In the genomic region with DNA sequence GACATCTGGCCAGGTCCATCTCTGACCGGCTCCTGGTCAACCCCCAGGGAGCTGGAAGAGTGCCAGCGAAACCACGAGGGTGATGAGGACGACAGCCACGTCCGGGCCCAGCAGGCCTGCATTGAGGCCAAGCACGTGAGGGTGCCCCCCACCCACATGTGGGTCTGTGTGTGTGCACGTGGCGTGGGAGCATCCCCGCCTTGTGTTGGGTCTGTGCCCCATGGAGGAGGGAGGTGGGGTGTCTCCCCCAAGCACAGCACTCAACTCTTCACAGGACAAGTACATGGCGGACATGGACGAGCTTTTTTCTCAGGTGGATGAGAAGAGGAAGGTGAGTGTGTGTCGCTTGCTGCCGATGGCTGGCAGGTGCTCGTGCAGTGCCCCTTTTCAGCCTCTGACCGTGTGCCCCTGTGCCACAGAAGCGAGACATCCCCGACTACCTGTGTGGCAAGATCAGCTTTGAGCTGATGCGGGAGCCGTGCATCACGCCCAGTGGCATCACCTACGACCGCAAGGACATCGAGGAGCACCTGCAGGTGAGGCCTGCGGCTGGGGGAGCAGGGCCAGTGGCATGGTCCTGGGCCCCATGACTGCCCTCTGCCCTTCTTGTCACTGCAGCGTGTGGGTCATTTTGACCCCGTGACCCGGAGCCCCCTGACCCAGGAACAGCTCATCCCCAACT, we compare ENCODE assay signal across 8 cellular contexts. TPM values are rescaled to one million over a fixed set of nuclear protein-coding genes. Genes with fewer than 3 reads are reported as not detected.
DNase-seq lines count a peak whose midpoint lies in the region; ATAC-seq and FAIRE-seq lines count a peak whose summit lies in the region.

No MANE protein-coding gene starts in this region.

- H3K4me3 ChIP-seq in right cardiac atrium (ENCODE audit: low read length): no peak overlapping the region
- peak overlapping the region; percentile 90; the same call in 1 of the 2 replicates for H3K4me3 ChIP-seq in iPS-20b (ENCODE audit: low read length)

- H3K4me1 ChIP-seq in right cardiac atrium (ENCODE audit: control insufficient read depth, insufficient read depth, low read length): peaks cover 7% of the 10 kb centered on the region
- H3K4me1 ChIP-seq in iPS-20b (ENCODE audit: insufficient read depth, low read length): no peaks in the 10 kb centered on the region

- 73% methylated on average over 28 of the region's 28 CpGs for WGBS in right cardiac atrium

- peak overlapping the region; percentile 58 for H3K27ac Mint-ChIP-seq in activated CD4-positive, alpha-beta memory T cell treated with anti-CD3 and anti-CD28 coated beads, Interleukin-2, amount 10 ng/mL, durations not matched to agents 7 days and 5 days

- no peak overlapping the region for H3K27ac ChIP-seq in right cardiac atrium (ENCODE audit: low read length)
- H3K27ac ChIP-seq in iPS-20b (ENCODE audit: low read length): no peak overlapping the region

- H3K9me3 ChIP-seq in right cardiac atrium (ENCODE audit: control insufficient read depth, low read length) (no peaks in the 10 kb centered on the region), iPS-20b (ENCODE audit: insufficient read depth, low read depth, low read length) (no peaks in the 10 kb centered on the region)

- H3K27me3 ChIP-seq in right cardiac atrium (ENCODE audit: control insufficient read depth, insufficient read depth) (no peaks in the 10 kb centered on the region), iPS-20b (ENCODE audit: insufficient read depth, low read length) (no peaks in the 10 kb centered on the region)

- H3K4me1 Mint-ChIP-seq in activated CD4-positive, alpha-beta memory T cell treated with anti-CD3 and anti-CD28 coated beads, Interleukin-2, amount 10 ng/mL, durations not matched to agents 7 days and 5 days: peaks cover 49% of the 10 kb centered on the region

- CTCF ChIA-PET in activated CD4-positive, alpha-beta memory T cell treated with anti-CD3 and anti-CD28 coated beads, Interleukin-2, amount 10 ng/mL, durations not matched to agents 7 days and 5 days (lab: Charles Lee): interaction anchor here (1.7 kb wide), 1 partner anchor 14 kb away, joined by 4 read pairs; a partner anchor contains a TSS

- ATAC-seq in right cardiac atrium (no peak), Right ventricle myocardium superior (ENCODE audit: poor library complexity) (no peak), HG03108 (IDR thresholded peaks at IDR 0.05; ENCODE audit: unreplicated experiment) (no peak)
- no peak for ATAC-seq in activated CD4-positive, CD25-positive, alpha-beta regulatory T cell treated with anti-CD3 and anti-CD28 coated beads, Interleukin-2, amount 50 U/mL, for 24 hours

- intact Hi-C loops in right cardiac atrium (cut with DNase I) (no loop called here), Right ventricle myocardium superior (cut with DNase I) (no loop called here)

- POLR2A ChIA-PET in activated CD4-positive, alpha-beta memory T cell treated with anti-CD3 and anti-CD28 coated beads, Interleukin-2, amount 10 ng/mL, durations not matched to agents 7 days and 5 days (lab: Charles Lee): interaction anchor here (1.3 to 4.9 kb wide), 4 partner anchors 8 to 110 kb away, joined by 3 to 35 read pairs (median 14); a partner anchor contains a TSS

- peak; percentile 9 for FAIRE-seq in urothelium cell line (lab: Jason Lieb, UNC)

- peak in 2 of 3 donors; percentile 78 to 80 for DNase-seq in right cardiac atrium
- no peak for DNase-seq in Right ventricle myocardium superior
- no peak for DNase-seq in activated CD4-positive, alpha-beta memory T cell treated with anti-CD3 and anti-CD28 coated beads, Interleukin-2, amount 10 ng/mL, durations not matched to agents 7 days and 5 days
- DNase-seq in urothelium cell line (ENCODE audit: low spot score): no peak
- DNase-seq in SW480 (ENCODE audit: low spot score): no peak

- H3K36me3 ChIP-seq in iPS-20b (ENCODE audit: insufficient read depth, low read depth, low read length): peaks cover 19% of the 10 kb centered on the region

- no peaks in the 10 kb centered on the region for H3K27me3 Mint-ChIP-seq in activated CD4-positive, alpha-beta memory T cell treated with anti-CD3 and anti-CD28 coated beads, Interleukin-2, amount 10 ng/mL, durations not matched to agents 7 days and 5 days

- no peak overlapping the region; the same call in 1 of the 2 replicates for H3K9ac ChIP-seq in iPS-20b (ENCODE audit: low read depth, low read length)

- peak overlapping the region; percentile 81 for H3K4me3 Mint-ChIP-seq in activated CD4-positive, alpha-beta memory T cell treated with anti-CD3 and anti-CD28 coated beads, Interleukin-2, amount 10 ng/mL, durations not matched to agents 7 days and 5 days

- H3K36me3 Mint-ChIP-seq in activated CD4-positive, alpha-beta memory T cell treated with anti-CD3 and anti-CD28 coated beads, Interleukin-2, amount 10 ng/mL, durations not matched to agents 7 days and 5 days (ENCODE audit: low read depth): peaks cover 27% of the 10 kb centered on the region

- H3K9me3 Mint-ChIP-seq in activated CD4-positive, alpha-beta memory T cell treated with anti-CD3 and anti-CD28 coated beads, Interleukin-2, amount 10 ng/mL, durations not matched to agents 7 days and 5 days: no peaks in the 10 kb centered on the region

RNA-seq across cellular contexts. Expression of a gene that starts 1.7 kb away (rescaled TPM):
- total RNA-seq in right cardiac atrium: 100 to 1,000 TPM; 114 to 121 (median 119) TPM
- 126 TPM for polyA plus RNA-seq in right cardiac atrium
- 126 TPM for total RNA-seq in Right ventricle myocardium superior
- total RNA-seq in activated CD4-positive, alpha-beta memory T cell treated with anti-CD3 and anti-CD28 coated beads, Interleukin-2, amount 10 ng/mL, durations not matched to agents 7 days and 5 days: 10 to 100 TPM; 63.9 to 78.3 TPM

RNA-seq across cellular contexts. Expression of a gene that starts 2.2 kb away (rescaled TPM):
- total RNA-seq in right cardiac atrium: 10 to 100 TPM; 52.0 to 55.7 (median 54.6) TPM
- polyA plus RNA-seq in right cardiac atrium: 49.7 TPM
- total RNA-seq in Right ventricle myocardium superior: 42.4 TPM
- total RNA-seq in activated CD4-positive, alpha-beta memory T cell treated with anti-CD3 and anti-CD28 coated beads, Interleukin-2, amount 10 ng/mL, durations not matched to agents 7 days and 5 days: 10 to 100 TPM; 27.1 to 27.2 TPM

RNA-seq across cellular contexts. Expression of a gene that starts 6.4 kb away (rescaled TPM):
- total RNA-seq in right cardiac atrium (1 to 10 TPM in 3 of 4 donors, under 1 TPM in 1; 0.89 to 2.9 (median 1.7) TPM), Right ventricle myocardium superior (2.0 TPM)
- 2.3 TPM for polyA plus RNA-seq in right cardiac atrium
- 1 to 10 TPM; 1.5 TPM for total RNA-seq in activated CD4-positive, alpha-beta memory T cell treated with anti-CD3 and anti-CD28 coated beads, Interleukin-2, amount 10 ng/mL, durations not matched to agents 7 days and 5 days

RNA-seq across cellular contexts. Expression of a gene that starts 8.3 kb away (rescaled TPM):
- total RNA-seq in right cardiac atrium: 1 to 10 TPM; 7.1 to 9.0 (median 8.2) TPM
- 6.3 TPM for polyA plus RNA-seq in right cardiac atrium
- total RNA-seq in Right ventricle myocardium superior: 7.6 TPM
- total RNA-seq in activated CD4-positive, alpha-beta memory T cell treated with anti-CD3 and anti-CD28 coated beads, Interleukin-2, amount 10 ng/mL, durations not matched to agents 7 days and 5 days: 10 to 100 TPM; 18.1 to 18.7 TPM

RNA-seq across cellular contexts. Expression of a gene that starts 14.0 kb away (rescaled TPM):
- total RNA-seq in right cardiac atrium: 100 to 1,000 TPM in 1 of 4 donors, 10 to 100 TPM in 3; 84.3 to 104 (median 90.8) TPM
- 101 TPM for polyA plus RNA-seq in right cardiac atrium
- 81.9 TPM for total RNA-seq in Right ventricle myocardium superior
- 100 to 1,000 TPM; 140 to 141 TPM for total RNA-seq in activated CD4-positive, alpha-beta memory T cell treated with anti-CD3 and anti-CD28 coated beads, Interleukin-2, amount 10 ng/mL, durations not matched to agents 7 days and 5 days

Comparison
In these comparisons a context has a peak if more than half of its experiments do, and no peak if none do; other contexts are left out.
1. DNase-seq: peak in right cardiac atrium (2 of 3); none in Right ventricle myocardium superior (single experiment), activated CD4-positive, alpha-beta memory T cell treated with anti-CD3 and anti-CD28 coated beads, Interleukin-2, amount 10 ng/mL, durations not matched to agents 7 days and 5 days (single experiment), urothelium cell line (single experiment) and SW480 (single experiment).